ENCODE assay signal across 9 cellular contexts in the genomic region with DNA sequence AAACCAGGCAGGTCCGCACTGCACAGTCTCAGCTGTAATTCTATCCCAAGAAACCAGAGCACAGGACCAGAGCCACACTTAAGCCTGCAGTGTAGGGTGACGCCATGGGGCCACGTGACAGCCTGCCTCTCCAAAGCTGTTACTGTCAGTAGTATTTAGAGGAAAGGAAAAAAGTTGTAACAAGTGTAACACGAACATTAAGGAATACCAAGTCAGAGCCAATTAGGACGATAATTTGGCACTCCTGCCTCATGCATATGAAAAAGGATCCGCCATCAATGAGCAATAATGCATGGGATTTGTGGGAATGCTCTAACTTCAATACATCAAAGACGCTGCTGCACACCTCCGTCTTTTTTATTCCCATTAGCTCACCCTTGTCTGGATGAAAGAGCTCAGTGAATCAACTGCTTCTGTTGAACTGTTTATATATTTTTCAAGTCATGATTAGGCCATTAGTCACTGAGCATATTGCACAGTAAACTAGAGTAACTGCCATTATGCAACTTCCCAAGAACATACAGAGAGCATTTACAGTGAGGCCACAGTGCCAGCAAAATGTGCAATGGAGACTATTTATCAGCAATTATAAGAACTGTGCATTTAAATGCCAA.
DNase-seq lines count a peak whose midpoint lies in the region; ATAC-seq and TF ChIP-seq lines count a peak whose summit lies in the region.
"Had no signal": no experiment of that assay in that cellular context is flagged by ENCODE, and none has a peak within 500 bp of the region (broad histone marks: within the 10 kb centered on the region; RNA-seq: fewer than 3 reads in every experiment).

No MANE protein-coding gene starts in this region.

- TF ChIP-seq CTCF in BJ (IDR thresholded peaks at IDR 0.05; ENCODE audit: insufficient read depth, low read depth, low read length) = no peak
- no peak for TF ChIP-seq CTCF in mesothelial cell of epicardium (IDR thresholded peaks at IDR 0.05; ENCODE audit: unreplicated experiment)

- H3K4me3 Mint-ChIP-seq in mesothelial cell of epicardium = no peak overlapping the region

- H3K27me3 ChIP-seq in BJ (ENCODE audit: control insufficient read depth, insufficient read depth, low read length) = no peaks in the 10 kb centered on the region

- peaks cover 10% of the 10 kb centered on the region for H3K4me1 Mint-ChIP-seq in mesothelial cell of epicardium

- H3K36me3 ChIP-seq in BJ (ENCODE audit: control insufficient read depth, insufficient read depth, low read length) = no peaks in the 10 kb centered on the region

- CTCF ChIA-PET in BJ (lab: Yijun Ruan, JAX) = interaction anchor here (1.5 kb wide), 2 partner anchors 82 to 404 kb away, joined by 3 to 7 read pairs; no protein-coding TSS in a partner anchor

- ATAC-seq in HG02798 (IDR thresholded peaks at IDR 0.05; ENCODE audit: poor library complexity, unreplicated experiment) (no peak), GM19467 (IDR thresholded peaks at IDR 0.05; ENCODE audit: unreplicated experiment) (no peak)

- H3K36me3 Mint-ChIP-seq in mesothelial cell of epicardium = no peaks in the 10 kb centered on the region

- H3K9me3 Mint-ChIP-seq in mesothelial cell of epicardium = no peaks in the 10 kb centered on the region

- POLR2A ChIA-PET in BJ (lab: Charles Lee) = no interaction called here

- H3K27ac Mint-ChIP-seq in mesothelial cell of epicardium = peak overlapping the region; percentile 19

- DNase-seq in BJ (ENCODE audit: low read depth) (peak; percentile 74), M059J (ENCODE audit: low read depth) (peak; percentile 96), astrocyte of the hippocampus (ENCODE audit: low read depth, low spot score) (peak; percentile 86), mesothelial cell of epicardium (ENCODE audit: low spot score in 2 of 2, unreplicated experiment in 2 of 2) (no peak), DMS 273 treated with DMSO at 0.1 percent for 48 hours (lab: John Stamatoyannopoulos, UW) (no peak), NCI-H1092 (lab: John Stamatoyannopoulos, UW) (no peak)
- DNase-seq: left cardiac atrium had no signal

- H3K4me3 ChIP-seq in BJ (ENCODE audit: low read depth, low read length) = no peak overlapping the region

- no peaks in the 10 kb centered on the region for H3K27me3 Mint-ChIP-seq in mesothelial cell of epicardium (ENCODE audit: low read depth)

Comparison
In these comparisons a context has a peak if more than half of its experiments do, and no peak if none do; other contexts are left out.
1. DNase-seq: peak in BJ (single experiment), M059J (single experiment) and astrocyte of the hippocampus (single experiment); none in mesothelial cell of epicardium (0 of 2), DMS 273 treated with DMSO at 0.1 percent for 48 hours (single experiment) and NCI-H1092 (single experiment).